Comparison of ENCODE assay signal across 17 cellular contexts in the genomic region with DNA sequence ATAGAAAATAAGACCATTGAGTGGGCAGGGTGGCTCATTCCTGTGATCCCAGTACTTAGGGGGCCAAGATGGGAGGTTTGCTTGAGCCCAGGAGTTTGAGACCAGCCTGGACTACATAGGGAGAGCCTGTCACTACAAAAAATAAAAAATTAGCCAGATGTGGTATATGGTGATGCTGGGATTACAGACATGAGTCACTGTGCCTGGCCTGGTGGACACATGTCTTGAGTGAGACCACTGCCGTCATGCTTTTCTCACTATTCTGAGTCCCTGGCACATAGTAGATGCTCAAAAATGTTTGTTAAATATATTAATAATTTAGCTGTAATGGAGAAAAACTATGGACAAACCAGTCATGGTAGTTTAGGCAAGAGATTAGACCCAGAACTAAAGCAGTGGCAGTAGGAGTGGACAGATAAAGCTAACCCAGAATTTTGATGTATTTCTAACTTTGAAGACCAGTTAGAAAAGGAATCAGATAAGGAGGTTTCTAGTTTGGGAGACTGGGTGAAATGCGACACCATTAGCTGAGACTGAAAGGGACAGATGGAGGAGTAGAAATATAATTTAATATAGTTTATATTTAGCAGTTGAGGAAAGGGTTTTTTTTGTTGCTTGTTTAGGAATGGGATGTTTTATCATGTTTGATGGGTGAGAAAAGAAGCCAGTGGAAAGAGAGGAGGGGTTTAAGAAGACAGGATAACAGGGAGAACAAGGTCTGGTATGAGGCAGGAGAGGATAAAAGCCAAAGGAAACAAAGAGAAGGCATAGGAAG. TPM values are rescaled to one million over a fixed set of nuclear protein-coding genes. Genes with fewer than 3 reads are reported as not detected.
DNase-seq lines count a peak whose midpoint lies in the region; ATAC-seq and TF ChIP-seq lines count a peak whose summit lies in the region.
"Had no signal": no experiment of that assay in that cellular context is flagged by ENCODE, and none has a peak within 500 bp of the region (broad histone marks: within the 10 kb centered on the region; RNA-seq: fewer than 3 reads in every experiment).

No MANE protein-coding gene starts in this region.

- H3K27me3 ChIP-seq in SJCRH30, result no peaks in the 10 kb centered on the region

- H3K4me3 ChIP-seq in SJCRH30, result peak overlapping the region; percentile 4; the same call in 1 of the 2 replicates
- no peak overlapping the region for H3K4me3 ChIP-seq in fibroblast of mammary gland (ENCODE audit: control insufficient read depth, low read depth, low read length)
- H3K4me3 ChIP-seq in skeletal muscle cell (ENCODE audit: low read depth, low read length), result no peak overlapping the region

- ATAC-seq in GM18858 (IDR thresholded peaks at IDR 0.05; ENCODE audit: unreplicated experiment), result no peak
- ATAC-seq in Right ventricle myocardium inferior, result no peak
- ATAC-seq: left colon had no signal

- H3K9me3 ChIP-seq in SJCRH30 (replicated peaks), result no peaks in the 10 kb centered on the region

- no peak for TF ChIP-seq CTCF in fibroblast of mammary gland (conservative IDR thresholded peaks at IDR 0.05; ENCODE audit: control insufficient read depth, insufficient read depth, low read depth, low read length)

- peaks cover 19% of the 10 kb centered on the region for H3K4me1 ChIP-seq in SJCRH30

- no peaks in the 10 kb centered on the region for H3K36me3 ChIP-seq in SJCRH30

- peak overlapping the region; percentile 83 for H3K27ac ChIP-seq in SJCRH30

- intact Hi-C loops in Right ventricle myocardium inferior (cut with DNase I), result no loop called here

- peak; percentile 49 for DNase-seq in NCI-H2171 treated with DMSO at 0.1 percent for 48 hours (lab: John Stamatoyannopoulos, UW)
- DNase-seq in NCI-H2171 (lab: John Stamatoyannopoulos, UW), result no peak
- DNase-seq in SJCRH30, result peak; percentile 54 to 77
- DNase-seq in fibroblast of mammary gland (ENCODE audit: low read depth), result peak; percentile 50
- DNase-seq in skeletal muscle cell (ENCODE audit: low read depth), result peak; percentile 14
- no peak for DNase-seq in kidney glomerular epithelial cell (lab: John Stamatoyannopoulos, UW)
- DNase-seq in Right ventricle myocardium inferior (ENCODE audit: missing footprints), result no peak
- DNase-seq: activated CD4-positive, alpha-beta T cell treated with anti-CD3 and anti-CD28 coated beads, Interleukin-2, amount 50 U/mL, for 1 hour; activated naive CD8-positive, alpha-beta T cell treated with anti-CD3 and anti-CD28 coated beads, Interleukin-2, amount 10 ng/mL, durations not matched to agents 7 days and 5 days; DMS79 treated with DMSO at 0.1 percent for 48 hours; effector memory CD4-positive, alpha-beta T cell; KBM-7; left colon; NCI-H1436; NCI-H446; SHP77 had no signal

RNA-seq across cellular contexts. Expression of a gene that starts 7.4 kb away (rescaled TPM):
- total RNA-seq in SJCRH30 (2014; rRNA removed; shearing (Covaris generic)), result 238 and 251 TPM in 2 replicates
- total RNA-seq in Right ventricle myocardium inferior, result 132 TPM

RNA-seq across cellular contexts. Expression of a gene that starts 29.6 kb away (rescaled TPM):
- 2,251 and 2,266 TPM in 2 replicates for total RNA-seq in SJCRH30 (2014; rRNA removed; shearing (Covaris generic))
- 432 TPM for total RNA-seq in Right ventricle myocardium inferior

RNA-seq across cellular contexts. Expression of a gene that starts 49.7 kb away (rescaled TPM):
- 698 and 730 TPM in 2 replicates for total RNA-seq in SJCRH30 (2014; rRNA removed; shearing (Covaris generic))
- 3,152 TPM for total RNA-seq in Right ventricle myocardium inferior

RNA-seq across cellular contexts. Expression of a gene that starts 56.6 kb away (rescaled TPM):
- 47.3 and 52.3 TPM in 2 replicates for total RNA-seq in SJCRH30 (2014; rRNA removed; shearing (Covaris generic))
- total RNA-seq in Right ventricle myocardium inferior, result 5.1 TPM

Comparison
In these comparisons a context has a peak if more than half of its experiments do, and no peak if none do; other contexts are left out.
1. DNase-seq: peak in NCI-H2171 treated with DMSO at 0.1 percent for 48 hours (single experiment), SJCRH30 (2 of 2), fibroblast of mammary gland (single experiment) and skeletal muscle cell (single experiment); none in NCI-H2171 (single experiment), kidney glomerular epithelial cell (single experiment) and Right ventricle myocardium inferior (single experiment).